In genomic region chr1:98854137-98854536, GRCh38 we compare ENCODE assay signal across 14 cellular contexts.
"Had no signal": no experiment of that assay in that cellular context is flagged by ENCODE, and none has a peak within 500 bp of the region (broad histone marks: within the 10 kb centered on the region; RNA-seq: fewer than 3 reads in every experiment).

No MANE protein-coding gene starts in this region.

- ATAC-seq: gastrocnemius medialis, heart right ventricle, left ventricle myocardium superior, right cardiac atrium had no signal

- DNase-seq: activated CD4-positive, alpha-beta T cell treated with anti-CD3 and anti-CD28 coated beads, Interleukin-2, amount 10 ng/mL, durations not matched to agents 24 days and 14 days; activated CD8-positive, alpha-beta memory T cell treated with anti-CD3 and anti-CD28 coated beads, Interleukin-2, amount 50 U/mL, for 4 hours; colonic mucosa; effector CD4-positive, alpha-beta T cell; gastrocnemius medialis; heart right ventricle; kidney; left ventricle myocardium superior; mesenchymal stem cell; right cardiac atrium; trophoblast cell; WERI-Rb-1 had no signal

- H3K27ac Mint-ChIP-seq: activated CD4-positive, alpha-beta T cell treated with anti-CD3 and anti-CD28 coated beads, Interleukin-2, amount 10 ng/mL, durations not matched to agents 24 days and 14 days; activated T-helper 1 cell treated with anti-CD3 and anti-CD28 coated beads, Interleukin-12 subunit alpha, Interleukin-12 subunit beta, Interleukin-2, Interleukin-4 antibody, amounts not matched to agents 30 ng/mL and 10 ng/mL and 1 ng/mL, durations not matched to agents 14 hours and 24 hours and 36 hours had no signal

- H3K36me3 ChIP-seq: colonic mucosa, gastrocnemius medialis, heart right ventricle, WERI-Rb-1 had no signal

- H3K27me3 ChIP-seq: colonic mucosa, gastrocnemius medialis had no signal

- H3K27ac ChIP-seq: colonic mucosa, gastrocnemius medialis, heart right ventricle, WERI-Rb-1 had no signal

- H3K4me1 ChIP-seq: colonic mucosa, gastrocnemius medialis, heart right ventricle had no signal

- H3K27me3 Mint-ChIP-seq: activated CD4-positive, alpha-beta T cell treated with anti-CD3 and anti-CD28 coated beads, Interleukin-2, amount 10 ng/mL, durations not matched to agents 24 days and 14 days had no signal

- H3K9me3 ChIP-seq: colonic mucosa, gastrocnemius medialis, heart right ventricle had no signal

- H3K4me3 ChIP-seq: colonic mucosa, gastrocnemius medialis, heart right ventricle, smooth muscle cell had no signal

- H3K4me3 Mint-ChIP-seq: activated CD4-positive, alpha-beta T cell treated with anti-CD3 and anti-CD28 coated beads, Interleukin-2, amount 10 ng/mL, durations not matched to agents 24 days and 14 days; activated T-helper 1 cell treated with anti-CD3 and anti-CD28 coated beads, Interleukin-12 subunit alpha, Interleukin-12 subunit beta, Interleukin-2, Interleukin-4 antibody, amounts not matched to agents 30 ng/mL and 10 ng/mL and 1 ng/mL, durations not matched to agents 14 hours and 24 hours and 36 hours had no signal
